Comparison of ENCODE assay signal across 1 cellular context in genomic region chr2:98915751-98916358, GRCh38.
TF ChIP-seq lines count a peak whose summit lies in the region.

No MANE protein-coding gene starts in this region.

TF ChIP-seq in IMR-90, 13 proteins besides CTCF, POLR2A, EP300 and RAD21 (continued from another document):
- TF ChIP-seq, protein P1, sequence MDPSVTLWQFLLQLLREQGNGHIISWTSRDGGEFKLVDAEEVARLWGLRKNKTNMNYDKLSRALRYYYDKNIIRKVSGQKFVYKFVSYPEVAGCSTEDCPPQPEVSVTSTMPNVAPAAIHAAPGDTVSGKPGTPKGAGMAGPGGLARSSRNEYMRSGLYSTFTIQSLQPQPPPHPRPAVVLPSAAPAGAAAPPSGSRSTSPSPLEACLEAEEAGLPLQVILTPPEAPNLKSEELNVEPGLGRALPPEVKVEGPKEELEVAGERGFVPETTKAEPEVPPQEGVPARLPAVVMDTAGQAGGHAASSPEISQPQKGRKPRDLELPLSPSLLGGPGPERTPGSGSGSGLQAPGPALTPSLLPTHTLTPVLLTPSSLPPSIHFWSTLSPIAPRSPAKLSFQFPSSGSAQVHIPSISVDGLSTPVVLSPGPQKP (IDR thresholded peaks at IDR 0.05; ENCODE audit: borderline replicate concordance, low read depth, low read length), result no peak
- TF ChIP-seq MAZ (IDR thresholded peaks at IDR 0.05; ENCODE audit: borderline replicate concordance, low read depth, low read length) (no peak), MAFK (IDR thresholded peaks at IDR 0.05; ENCODE audit: low read depth, low read length) (no peak), NFE2L2 (IDR thresholded peaks at IDR 0.05; ENCODE audit: low read depth, low read length) (no peak), MXI1 (IDR thresholded peaks at IDR 0.05; ENCODE audit: borderline replicate concordance, low read depth, low read length) (no peak), RFX5 (IDR thresholded peaks at IDR 0.05; ENCODE audit: low read depth, low read length) (no peak)
